ENCODE assay signal across 17 cellular contexts in the genomic region with DNA sequence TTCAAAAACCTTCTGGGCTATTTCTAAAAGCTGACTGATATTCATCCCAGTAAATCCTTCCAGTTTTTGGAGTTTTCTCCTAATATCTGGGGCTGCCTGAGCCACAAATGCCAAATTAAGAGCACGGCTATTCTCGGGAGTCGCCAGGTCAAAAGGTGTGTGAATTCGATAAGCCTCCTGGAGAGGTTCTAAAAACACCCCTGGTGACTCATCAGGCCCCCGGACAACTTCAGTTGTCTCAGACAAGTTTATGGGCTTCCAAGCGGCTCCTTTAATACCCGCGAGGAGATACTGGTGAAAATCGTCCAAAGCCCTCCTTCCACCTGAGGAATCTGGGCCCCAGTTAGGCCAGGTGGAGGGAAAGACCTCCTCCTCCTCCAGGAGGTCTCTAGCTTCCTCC.
DNase-seq lines count a peak whose midpoint lies in the region; ATAC-seq and TF ChIP-seq lines count a peak whose summit lies in the region.
"Had no signal": no experiment of that assay in that cellular context is flagged by ENCODE, and none has a peak within 500 bp of the region (broad histone marks: within the 10 kb centered on the region; RNA-seq: fewer than 3 reads in every experiment).

No MANE protein-coding gene starts in this region.

- TF ChIP-seq CTCF in Loucy (conservative IDR thresholded peaks at IDR 0.05; ENCODE audit: low read length) = no peak

- H3K27ac ChIP-seq in BLaER1 (peak overlapping the region; percentile 76), temporal lobe (ENCODE audit: low read depth, low read length) (peak overlapping the region; percentile 61)
- H3K27ac ChIP-seq: 22Rv1, A549, KMS-11 had no signal

- H3K9me2 ChIP-seq in Loucy (replicated peaks; ENCODE audit: low read depth, low read length) = no peaks in the 10 kb centered on the region

- H3F3A ChIP-seq in Loucy (ENCODE audit: low read depth) = 0 out of 2 replicates have a peak, but pooled peaks cover 3% of the 10 kb centered on the region

- H3K79me2 ChIP-seq in Loucy (ENCODE audit: insufficient read depth, low read length) = peaks cover 12% of the 10 kb centered on the region; the same call in 1 of the 2 replicates

- H3K36me3 ChIP-seq in BLaER1 (no peaks in the 10 kb centered on the region), Loucy (ENCODE audit: insufficient read depth, low read length) (no peaks in the 10 kb centered on the region)

- DNase-seq in Daoy (ENCODE audit: low read depth) (peak; percentile 54), epidermal melanocyte (ENCODE audit: insufficient read length, low spot score) (no peak), NCI-H526 treated with DMSO at 0.1 percent for 48 hours (lab: John Stamatoyannopoulos, UW) (no peak)
- DNase-seq: AML-193; CD8-positive, alpha-beta T cell; DMS 273 treated with DMSO at 0.1 percent for 48 hours; EL; H9 had no signal

- peaks cover 64% of the 10 kb centered on the region for H3K4me1 ChIP-seq in BLaER1
- H3K4me1 ChIP-seq in Loucy (ENCODE audit: insufficient read depth, low read length, poor library complexity, severe bottlenecking) = peaks cover 49% of the 10 kb centered on the region
- H3K4me1 ChIP-seq: A549 had no signal

- H3K9me3 ChIP-seq in BLaER1 (no peaks in the 10 kb centered on the region), Loucy (ENCODE audit: insufficient read depth, low read depth, low read length) (no peaks in the 10 kb centered on the region)
- H3K9me3 ChIP-seq: A549 had no signal

- H4K20me1 ChIP-seq in BLaER1 (no peaks in the 10 kb centered on the region), Loucy (ENCODE audit: insufficient read depth, low read length, poor library complexity, severe bottlenecking) (no peaks in the 10 kb centered on the region)

- H3K27me3 ChIP-seq in BLaER1 (no peaks in the 10 kb centered on the region), Loucy (ENCODE audit: insufficient read depth, low read length, poor library complexity, severe bottlenecking) (no peaks in the 10 kb centered on the region)

- 0 out of 2 replicates have a peak overlapping the region, but pooled peaks have one; percentile 14 for H2AFZ ChIP-seq in Loucy (ENCODE audit: low read length)

- peak overlapping the region; percentile 52 for H3K4me3 ChIP-seq in BLaER1
- peak overlapping the region; percentile 80 for H3K4me3 ChIP-seq in Loucy (ENCODE audit: low read length, poor library complexity, severe bottlenecking)
- H3K4me3 ChIP-seq: A549, GM12878 had no signal

- H3K9ac ChIP-seq in BLaER1 (peak overlapping the region; percentile 65), Loucy (ENCODE audit: low read depth, low read length, poor library complexity, severe bottlenecking) (peak overlapping the region; percentile 96)
- H3K9ac ChIP-seq: KMS-11 had no signal

- ATAC-seq in HG02798 (IDR thresholded peaks at IDR 0.05; ENCODE audit: poor library complexity, unreplicated experiment) = no peak
- ATAC-seq: A549; CD8-positive, alpha-beta T cell; GM12878; HepG2 had no signal

- H3K4me2 ChIP-seq in BLaER1 (peak overlapping the region; percentile 76), Loucy (ENCODE audit: low read depth, low read length, poor library complexity, severe bottlenecking) (peak overlapping the region; percentile 83)
- H3K4me2 ChIP-seq: A549, KMS-11 had no signal
